In genomic region chr12:5796171-5797091, GRCh38 we compare ENCODE assay signal across 8 cellular contexts.
DNase-seq lines count a peak whose midpoint lies in the region; ATAC-seq and TF ChIP-seq lines count a peak whose summit lies in the region.

No MANE protein-coding gene starts in this region.

- intact Hi-C loops in activated T-helper 2 cell treated with anti-CD3 and anti-CD28 coated beads, Interferon-gamma antibody, Interleukin-2, Interleukin-4, amounts not matched to agents 10 μg/mL and 5 μg/mL and 100 μg/mL, durations not matched to agents 14 hours and 24 hours and 36 hours (cut with micrococcal nuclease) = no loop called here

- no peaks in the 10 kb centered on the region for H3K36me3 Mint-ChIP-seq in activated T-helper 2 cell treated with anti-CD3 and anti-CD28 coated beads, Interferon-gamma antibody, Interleukin-2, Interleukin-4, amounts not matched to agents 10 μg/mL and 5 μg/mL and 100 μg/mL, durations not matched to agents 14 hours and 24 hours and 36 hours (ENCODE audit: low read depth)

- no peak overlapping the region for H3K4me3 Mint-ChIP-seq in activated T-helper 2 cell treated with anti-CD3 and anti-CD28 coated beads, Interferon-gamma antibody, Interleukin-2, Interleukin-4, amounts not matched to agents 10 μg/mL and 5 μg/mL and 100 μg/mL, durations not matched to agents 14 hours and 24 hours and 36 hours (ENCODE audit: low read depth)

- peak; percentile 37 for TF ChIP-seq CTCF in astrocyte of the spinal cord (IDR thresholded peaks at IDR 0.05; ENCODE audit: low read depth, low read length)

- TF ChIP-seq RAD21 in Ishikawa (IDR thresholded peaks at IDR 0.05; ENCODE audit: low read depth) = peak; percentile 78

- in situ Hi-C loops in astrocyte of the spinal cord (cut with HindIII; ENCODE audit: low sequenced_read_pairs) = no loop called here

- ATAC-seq in HG03442 (IDR thresholded peaks at IDR 0.05; ENCODE audit: unreplicated experiment) = no peak

- H3K9me3 Mint-ChIP-seq in activated T-helper 2 cell treated with anti-CD3 and anti-CD28 coated beads, Interferon-gamma antibody, Interleukin-2, Interleukin-4, amounts not matched to agents 10 μg/mL and 5 μg/mL and 100 μg/mL, durations not matched to agents 14 hours and 24 hours and 36 hours = no peaks in the 10 kb centered on the region

- no peaks in the 10 kb centered on the region for H3K27me3 Mint-ChIP-seq in activated T-helper 2 cell treated with anti-CD3 and anti-CD28 coated beads, Interferon-gamma antibody, Interleukin-2, Interleukin-4, amounts not matched to agents 10 μg/mL and 5 μg/mL and 100 μg/mL, durations not matched to agents 14 hours and 24 hours and 36 hours (ENCODE audit: low read depth)

- peak; percentile 25 for DNase-seq in EH (ENCODE audit: low read depth)
- no peak for DNase-seq in astrocyte of the spinal cord (ENCODE audit: low read depth, low spot score)
- DNase-seq in lung microvascular endothelial cell (ENCODE audit: low read depth in 2 of 2) = peak; percentile 39 to 41
- DNase-seq in activated effector memory CD4-positive, alpha-beta T cell treated with Interleukin-2 at 50 U/mL for 16 hours = no peak
- DNase-seq in effector CD8-positive, alpha-beta T cell (lab: John Stamatoyannopoulos, UW) = no peak
- DNase-seq in activated T-helper 2 cell treated with anti-CD3 and anti-CD28 coated beads, Interferon-gamma antibody, Interleukin-2, Interleukin-4, amounts not matched to agents 10 μg/mL and 5 μg/mL and 100 μg/mL, durations not matched to agents 14 hours and 24 hours and 36 hours (ENCODE audit: low spot score) = no peak

- no peak for TF ChIP-seq EP300 in Ishikawa (IDR thresholded peaks at IDR 0.05; ENCODE audit: borderline replicate concordance)

- H3K4me1 Mint-ChIP-seq in activated T-helper 2 cell treated with anti-CD3 and anti-CD28 coated beads, Interferon-gamma antibody, Interleukin-2, Interleukin-4, amounts not matched to agents 10 μg/mL and 5 μg/mL and 100 μg/mL, durations not matched to agents 14 hours and 24 hours and 36 hours (ENCODE audit: low read depth) = no peaks in the 10 kb centered on the region

- H3K27ac Mint-ChIP-seq in activated T-helper 2 cell treated with anti-CD3 and anti-CD28 coated beads, Interferon-gamma antibody, Interleukin-2, Interleukin-4, amounts not matched to agents 10 μg/mL and 5 μg/mL and 100 μg/mL, durations not matched to agents 14 hours and 24 hours and 36 hours = no peak overlapping the region

- no peak overlapping the region for H3K4me3 ChIP-seq in astrocyte of the spinal cord (ENCODE audit: low read depth, low read length)

TF ChIP-seq in Ishikawa, 13 proteins besides CTCF, POLR2A, EP300 and RAD21:
- TF ChIP-seq TAF1 (IDR thresholded peaks at IDR 0.05; ENCODE audit: low read depth) = no peak
- TF ChIP-seq ZBTB7A (IDR thresholded peaks at IDR 0.05; ENCODE audit: low read depth) = no peak
- no peak for TF ChIP-seq TEAD4 (IDR thresholded peaks at IDR 0.05)
- no peak for TF ChIP-seq YY1 (IDR thresholded peaks at IDR 0.05; ENCODE audit: low read depth)
- no peak for TF ChIP-seq CEBPB (IDR thresholded peaks at IDR 0.05)
- no peak for TF ChIP-seq USF1 (IDR thresholded peaks at IDR 0.05)
- TF ChIP-seq MAX (IDR thresholded peaks at IDR 0.05) = no peak
- no peak for TF ChIP-seq REST (IDR thresholded peaks at IDR 0.05; ENCODE audit: low read depth)
- no peak for TF ChIP-seq EGR1 (IDR thresholded peaks at IDR 0.05)
- no peak for TF ChIP-seq FOXM1 (IDR thresholded peaks at IDR 0.05; ENCODE audit: borderline replicate concordance, low read depth)
- TF ChIP-seq TCF12 (IDR thresholded peaks at IDR 0.05; ENCODE audit: low read depth) = no peak
- TF ChIP-seq NFIC (IDR thresholded peaks at IDR 0.05) = no peak

Comparison
In these comparisons a context has a peak if more than half of its experiments do, and no peak if none do; other contexts are left out.
1. DNase-seq: peak in EH (single experiment) and lung microvascular endothelial cell (2 of 2); none in astrocyte of the spinal cord (single experiment), activated effector memory CD4-positive, alpha-beta T cell treated with Interleukin-2 at 50 U/mL for 16 hours (single experiment), effector CD8-positive, alpha-beta T cell (single experiment) and activated T-helper 2 cell treated with anti-CD3 and anti-CD28 coated beads, Interferon-gamma antibody, Interleukin-2, Interleukin-4, amounts not matched to agents 10 μg/mL and 5 μg/mL and 100 μg/mL, durations not matched to agents 14 hours and 24 hours and 36 hours (single experiment).